25 cellular contexts compared by ENCODE assay signal in the genomic region with DNA sequence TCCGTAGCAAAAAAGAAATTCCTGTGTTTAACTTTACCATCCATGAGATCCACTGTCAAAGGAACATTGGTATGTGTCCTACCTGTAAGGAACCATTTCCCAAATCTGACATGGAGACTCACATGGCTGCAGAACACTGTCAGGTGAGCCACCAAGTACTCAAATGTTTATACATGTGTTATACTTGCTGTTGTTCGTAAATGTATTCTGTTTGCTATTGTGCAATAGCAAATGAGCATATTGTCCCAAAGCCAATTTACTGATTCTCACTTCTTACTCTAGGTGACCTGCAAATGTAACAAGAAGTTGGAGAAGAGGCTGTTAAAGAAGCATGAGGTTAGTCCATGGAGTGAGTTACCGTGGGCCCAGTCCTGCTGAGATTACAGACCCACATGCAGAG. TPM values are rescaled to one million over a fixed set of nuclear protein-coding genes. Genes with fewer than 3 reads are reported as not detected.
DNase-seq lines count a peak whose midpoint lies in the region; ATAC-seq and TF ChIP-seq lines count a peak whose summit lies in the region.
"Had no signal": no experiment of that assay in that cellular context is flagged by ENCODE, and none has a peak within 500 bp of the region (broad histone marks: within the 10 kb centered on the region; RNA-seq: fewer than 3 reads in every experiment).

No MANE protein-coding gene starts in this region.

- peak; percentile 39 for DNase-seq in islet precursor cell
- no peak for DNase-seq in ovary
- DNase-seq in H4 (ENCODE audit: low spot score) = no peak
- no peak for DNase-seq in ACHN
- DNase-seq: Calu3; CD8-positive, alpha-beta memory T cell; DMS153; DND-41; H7; Karpas-422; NCI-H1092 treated with DMSO at 0.1 percent for 48 hours; NCI-H1436; NCI-H187; NCI-H2081 treated with DMSO at 0.1 percent for 48 hours; NCI-H2171; NCI-H226; NCI-H524; NCI-H774; SK-N-SH; SW 1271 had no signal

- H3K4me1 ChIP-seq in neutrophil (ENCODE audit: control insufficient read depth in 1 of 2, insufficient read depth in 1 of 2, low read depth in 1 of 2, low read length in 1 of 2) (peaks cover 40 to 51% of the 10 kb centered on the region in 2 experiments), ovary (ENCODE audit: insufficient read depth) (peaks cover 2% of the 10 kb centered on the region)

- no peak for TF ChIP-seq POLR2A in ovary (IDR thresholded peaks at IDR 0.05)

- no peaks in the 10 kb centered on the region for H3K27me3 ChIP-seq in neutrophil
- H3K27me3 ChIP-seq in ovary = no peaks in the 10 kb centered on the region

- H3K36me3 ChIP-seq in neutrophil (peaks cover 54% of the 10 kb centered on the region), ovary (no peaks in the 10 kb centered on the region)

- 89 to 94% (median 90%) methylated on average over 3 of the region's 3 CpGs for WGBS in ovary, 3 donors

- H3K4me3 ChIP-seq in neutrophil (ENCODE audit: low read depth in 1 of 2, low read length in 1 of 2) (no peak overlapping the region), ovary (no peak overlapping the region)
- H3K4me3 ChIP-seq: A549 had no signal

- TF ChIP-seq CTCF in C4-2B (conservative IDR thresholded peaks at IDR 0.05) (no peak), VCaP (conservative IDR thresholded peaks at IDR 0.05) (no peak), neutrophil (IDR thresholded peaks at IDR 0.05) (no peak), ovary (IDR thresholded peaks at IDR 0.05) (no peak)

- no peaks in the 10 kb centered on the region for H3K9me3 ChIP-seq in neutrophil
- no peaks in the 10 kb centered on the region for H3K9me3 ChIP-seq in ovary
- H3K9me3 ChIP-seq: A549, SK-N-SH had no signal

- TF ChIP-seq EP300 in ovary (IDR thresholded peaks at IDR 0.05) = no peak

- intact Hi-C loops in ovary (cut with DNase I) = no loop called here

- ATAC-seq in HG03039 (IDR thresholded peaks at IDR 0.05; ENCODE audit: unreplicated experiment) = no peak
- ATAC-seq: A549 had no signal

- in situ Hi-C loops in ACHN (cut with HindIII; ENCODE audit: low pct_ligation_motif_present, low pct_unique_long_range_greater_than_20kb, low sequenced_read_pairs) = no loop called here

- H3K27ac ChIP-seq in C4-2B = peak overlapping the region; percentile 67
- peak overlapping the region; percentile 28 for H3K27ac ChIP-seq in VCaP
- H3K27ac ChIP-seq in neutrophil = peak overlapping the region; percentile 27
- no peak overlapping the region for H3K27ac ChIP-seq in ovary
- H3K27ac ChIP-seq: A549 had no signal

RNA-seq across cellular contexts. Expression of a gene that starts 9.4 kb away (rescaled TPM):
- 10 to 100 TPM; 13.9 to 27.4 (median 25.5) TPM for total RNA-seq in ovary
- polyA plus RNA-seq in ovary = 10 to 100 TPM; 21.2 to 49.6 TPM
- total RNA-seq in H4 (2014; rRNA removed; shearing (Covaris generic)) = 23.3 and 34.7 TPM in 2 replicates

RNA-seq across cellular contexts. Expression of a gene that starts 26.1 kb away (rescaled TPM):
- total RNA-seq in ovary = 10 to 100 TPM; 20.9 to 36.9 (median 26.1) TPM
- 10 to 100 TPM in 1 of 2 donors, 1 to 10 TPM in 1; 5.7 to 12.3 TPM for polyA plus RNA-seq in ovary
- total RNA-seq in H4 (2014; rRNA removed; shearing (Covaris generic)) = 14.1 and 35.8 TPM in 2 replicates

Comparison
In these comparisons a context has a peak if more than half of its experiments do, and no peak if none do; other contexts are left out.
1. H3K27ac ChIP-seq: peak in C4-2B (single experiment), VCaP (single experiment) and neutrophil (single experiment); none in ovary (0 of 2).